In genomic region chr4:38075370-38076152, GRCh38 we compare ENCODE assay signal across 10 cellular contexts.
A peak's percentile ranks its signal among the peaks of the same experiment; 100 is the strongest.
DNase-seq lines count a peak whose midpoint lies in the region; ATAC-seq, FAIRE-seq and TF ChIP-seq lines count a peak whose summit lies in the region.
"Had no signal": no experiment of that assay in that cellular context is flagged by ENCODE, and none has a peak within 500 bp of the region (broad histone marks: within the 10 kb centered on the region; RNA-seq: fewer than 3 reads in every experiment).

No MANE protein-coding gene starts in this region.

- peaks cover 23% of the 10 kb centered on the region for H3K4me1 Mint-ChIP-seq in activated T-helper 2 cell treated with anti-CD3 and anti-CD28 coated beads, Interferon-gamma antibody, Interleukin-2, Interleukin-4, amounts not matched to agents 10 μg/mL and 5 μg/mL and 100 μg/mL, durations not matched to agents 14 hours and 24 hours and 36 hours (ENCODE audit: low read depth)

- H3K79me2 ChIP-seq in GM23248 (ENCODE audit: insufficient read depth) = no peaks in the 10 kb centered on the region

- 25 to 31% methylated on average over 6 of the region's 6 CpGs for WGBS in GM23248 (ENCODE audit: low coverage in 1 of 2, low lambda C conversion rate in 2 of 2, missing lambda C conversion rate in 2 of 2), 2 experiments

- peaks cover 37% of the 10 kb centered on the region for H3K4me1 ChIP-seq in GM23248 (ENCODE audit: insufficient read depth)
- H3K4me1 ChIP-seq in skeletal muscle satellite cell (ENCODE audit: control insufficient read depth, insufficient read depth, low read length) = peaks cover 40% of the 10 kb centered on the region

- peak overlapping the region; percentile 60 for H3K4me2 ChIP-seq in GM23248 (ENCODE audit: unreplicated experiment)
- H3K4me2 ChIP-seq in skeletal muscle satellite cell (ENCODE audit: low read length) = peak overlapping the region; percentile 8

- H2AFZ ChIP-seq in GM23248 = peak overlapping the region; percentile 70

- in situ Hi-C loops in GM23248 (cut with MboI) = loop anchor here (10.0 kb wide), 3 partner anchors 99 to 649 kb away; no protein-coding TSS in a partner anchor

- H3K4me3 Mint-ChIP-seq in activated T-helper 2 cell treated with anti-CD3 and anti-CD28 coated beads, Interferon-gamma antibody, Interleukin-2, Interleukin-4, amounts not matched to agents 10 μg/mL and 5 μg/mL and 100 μg/mL, durations not matched to agents 14 hours and 24 hours and 36 hours (ENCODE audit: low read depth) = no peak overlapping the region

- H3K9me3 ChIP-seq in GM23248 (ENCODE audit: low read depth) = no peaks in the 10 kb centered on the region
- no peaks in the 10 kb centered on the region for H3K9me3 ChIP-seq in skeletal muscle satellite cell (replicated peaks; ENCODE audit: low read length)

- no peaks in the 10 kb centered on the region for H4K20me1 ChIP-seq in GM23248 (ENCODE audit: insufficient read depth)

- peak overlapping the region; percentile 47 for H3K4me3 ChIP-seq in GM23248
- no peak overlapping the region for H3K4me3 ChIP-seq in skeletal muscle satellite cell (ENCODE audit: low read length)

- no peak overlapping the region for H3K27ac Mint-ChIP-seq in activated T-helper 2 cell treated with anti-CD3 and anti-CD28 coated beads, Interferon-gamma antibody, Interleukin-2, Interleukin-4, amounts not matched to agents 10 μg/mL and 5 μg/mL and 100 μg/mL, durations not matched to agents 14 hours and 24 hours and 36 hours

- FAIRE-seq in GM12892 (lab: Jason Lieb, UNC) = no peak

- H3K27ac ChIP-seq in GM23248 = peak overlapping the region; percentile 67

- peaks cover 34% of the 10 kb centered on the region for H3F3A ChIP-seq in GM23248 (ENCODE audit: insufficient read depth)

- peak overlapping the region; percentile 42; the same call in 1 of the 2 replicates for H3K9ac ChIP-seq in GM23248
- H3K9ac ChIP-seq in skeletal muscle satellite cell (ENCODE audit: low read depth, low read length) = no peak overlapping the region

- no peaks in the 10 kb centered on the region for H3K27me3 ChIP-seq in GM23248 (replicated peaks; ENCODE audit: insufficient read depth)
- H3K27me3 ChIP-seq in skeletal muscle satellite cell (ENCODE audit: control insufficient read depth, insufficient read depth, low read length) = no peaks in the 10 kb centered on the region

- TF ChIP-seq POLR2A in GM12892 (IDR thresholded peaks at IDR 0.05; ENCODE audit: low read depth, low read length) = no peak

- H3K27me3 Mint-ChIP-seq in activated T-helper 2 cell treated with anti-CD3 and anti-CD28 coated beads, Interferon-gamma antibody, Interleukin-2, Interleukin-4, amounts not matched to agents 10 μg/mL and 5 μg/mL and 100 μg/mL, durations not matched to agents 14 hours and 24 hours and 36 hours (ENCODE audit: low read depth) = no peaks in the 10 kb centered on the region

- H3K36me3 Mint-ChIP-seq in activated T-helper 2 cell treated with anti-CD3 and anti-CD28 coated beads, Interferon-gamma antibody, Interleukin-2, Interleukin-4, amounts not matched to agents 10 μg/mL and 5 μg/mL and 100 μg/mL, durations not matched to agents 14 hours and 24 hours and 36 hours (ENCODE audit: low read depth) = peaks cover 25% of the 10 kb centered on the region

- ATAC-seq in HG03095 (IDR thresholded peaks at IDR 0.05; ENCODE audit: unreplicated experiment) = no peak

- H3K9me2 ChIP-seq in GM23248 (ENCODE audit: insufficient read depth) = no peaks in the 10 kb centered on the region

- no peaks in the 10 kb centered on the region for H3K9me3 Mint-ChIP-seq in activated T-helper 2 cell treated with anti-CD3 and anti-CD28 coated beads, Interferon-gamma antibody, Interleukin-2, Interleukin-4, amounts not matched to agents 10 μg/mL and 5 μg/mL and 100 μg/mL, durations not matched to agents 14 hours and 24 hours and 36 hours

- H3K36me3 ChIP-seq in GM23248 (ENCODE audit: low read depth) (no peaks in the 10 kb centered on the region), skeletal muscle satellite cell (ENCODE audit: insufficient read depth, low read length) (peaks cover 6% of the 10 kb centered on the region)

- intact Hi-C loops in activated T-helper 2 cell treated with anti-CD3 and anti-CD28 coated beads, Interferon-gamma antibody, Interleukin-2, Interleukin-4, amounts not matched to agents 10 μg/mL and 5 μg/mL and 100 μg/mL, durations not matched to agents 14 hours and 24 hours and 36 hours (cut with micrococcal nuclease) = no loop called here

- DNase-seq in GM23248 (peak; percentile 75), SKM-1 (lab: John Stamatoyannopoulos, UW; ENCODE audit: unreplicated experiment) (peak; percentile 92), globus pallidus (ENCODE audit: low spot score) (peak; percentile 50), GM12892 (ENCODE audit: insufficient read length) (no peak), GM19238 (ENCODE audit: insufficient read length, low spot score) (no peak)
- DNase-seq in activated T-helper 2 cell treated with anti-CD3 and anti-CD28 coated beads, Interferon-gamma antibody, Interleukin-2, Interleukin-4, amounts not matched to agents 10 μg/mL and 5 μg/mL and 100 μg/mL, durations not matched to agents 14 hours and 24 hours and 36 hours (ENCODE audit: low spot score) = no peak
- DNase-seq: cerebellar nuclear complex, T-helper 1 cell had no signal

Comparison
In these comparisons a context has a peak if more than half of its experiments do, and no peak if none do; other contexts are left out.
1. DNase-seq: peak in GM23248 (single experiment), SKM-1 (single experiment) and globus pallidus (single experiment); none in GM12892 (single experiment), activated T-helper 2 cell treated with anti-CD3 and anti-CD28 coated beads, Interferon-gamma antibody, Interleukin-2, Interleukin-4, amounts not matched to agents 10 μg/mL and 5 μg/mL and 100 μg/mL, durations not matched to agents 14 hours and 24 hours and 36 hours (single experiment) and GM19238 (single experiment).